In genomic region chr16:153129-153521, GRCh38 we compare ENCODE assay signal across 5 cellular contexts. TPM values are rescaled to one million over a fixed set of nuclear protein-coding genes. Genes with fewer than 3 reads are reported as not detected.
A peak's percentile ranks its signal among the peaks of the same experiment; 100 is the strongest.
DNase-seq lines count a peak whose midpoint lies in the region; ATAC-seq and TF ChIP-seq lines count a peak whose summit lies in the region.
"Not testable (repeated sequence)": the region's sequence is repeated elsewhere in the genome, so short reads cannot be mapped to it uniquely, and the experiment has no call there.
"Had no signal": no experiment of that assay in that cellular context is flagged by ENCODE, and none has a peak within 500 bp of the region (broad histone marks: within the 10 kb centered on the region; RNA-seq: fewer than 3 reads in every experiment).

No MANE protein-coding gene starts in this region.

- H3K9ac ChIP-seq in neural progenitor cell = not testable (repeated sequence)

- ATAC-seq in activated naive CD8-positive, alpha-beta T cell treated with anti-CD3 and anti-CD28 coated beads, Interleukin-2, amount 10 ng/mL, durations not matched to agents 7 days and 5 days (ENCODE audit: low read depth) = not testable (repeated sequence)

- not testable (repeated sequence) for H3K36me3 Mint-ChIP-seq in activated naive CD8-positive, alpha-beta T cell treated with anti-CD3 and anti-CD28 coated beads, Interleukin-2, amount 10 ng/mL, durations not matched to agents 7 days and 5 days; neural progenitor cell

- H3K27me3 ChIP-seq in neural progenitor cell = peaks cover 91% of the 10 kb centered on the region

- peak overlapping the region; percentile 13 for H3K4me3 Mint-ChIP-seq in activated naive CD8-positive, alpha-beta T cell treated with anti-CD3 and anti-CD28 coated beads, Interleukin-2, amount 10 ng/mL, durations not matched to agents 7 days and 5 days
- peak overlapping the region; percentile 59 for H3K4me3 Mint-ChIP-seq in neural progenitor cell

- H2AFZ ChIP-seq in neural progenitor cell (replicated peaks) = not testable (repeated sequence)

- not testable (repeated sequence) for H3K4me1 ChIP-seq in neural progenitor cell

- H3F3A ChIP-seq in neural progenitor cell (ENCODE audit: low read depth) = peaks cover 11% of the 10 kb centered on the region

- H3K27ac ChIP-seq in neural progenitor cell = not testable (repeated sequence)

- H3K4me1 Mint-ChIP-seq in activated naive CD8-positive, alpha-beta T cell treated with anti-CD3 and anti-CD28 coated beads, Interleukin-2, amount 10 ng/mL, durations not matched to agents 7 days and 5 days; neural progenitor cell: not testable (repeated sequence)

- H3K9me3 Mint-ChIP-seq in activated naive CD8-positive, alpha-beta T cell treated with anti-CD3 and anti-CD28 coated beads, Interleukin-2, amount 10 ng/mL, durations not matched to agents 7 days and 5 days; neural progenitor cell: not testable (repeated sequence)

- DNase-seq in activated naive CD8-positive, alpha-beta T cell treated with anti-CD3 and anti-CD28 coated beads, Interleukin-2, amount 10 ng/mL, durations not matched to agents 7 days and 5 days; neural progenitor cell (ENCODE audit: low spot score): not testable (repeated sequence)

- POLR2A ChIA-PET in activated naive CD8-positive, alpha-beta T cell treated with anti-CD3 and anti-CD28 coated beads, Interleukin-2, amount 10 ng/mL, durations not matched to agents 7 days and 5 days (lab: Charles Lee) = not testable (repeated sequence)

- not testable (repeated sequence) for H3K79me2 ChIP-seq in neural progenitor cell (ENCODE audit: low read depth)

- not testable (repeated sequence) for H3K4me3 ChIP-seq in neural progenitor cell

- H3K36me3 ChIP-seq in neural progenitor cell = not testable (repeated sequence)

- not testable (repeated sequence) for H3K27ac Mint-ChIP-seq in activated naive CD8-positive, alpha-beta T cell treated with anti-CD3 and anti-CD28 coated beads, Interleukin-2, amount 10 ng/mL, durations not matched to agents 7 days and 5 days; neural progenitor cell

- not testable (repeated sequence) for TF ChIP-seq CTCF in neural progenitor cell (IDR thresholded peaks at IDR 0.05)

- not testable (repeated sequence) for H4K20me1 ChIP-seq in neural progenitor cell (ENCODE audit: low read depth)

- peaks cover 36% of the 10 kb centered on the region for H3K27me3 Mint-ChIP-seq in activated naive CD8-positive, alpha-beta T cell treated with anti-CD3 and anti-CD28 coated beads, Interleukin-2, amount 10 ng/mL, durations not matched to agents 7 days and 5 days
- H3K27me3 Mint-ChIP-seq in neural progenitor cell (ENCODE audit: insufficient read depth, low read depth) = peaks cover 60% of the 10 kb centered on the region

- not testable (repeated sequence) for H3K4me2 ChIP-seq in neural progenitor cell

- H3K9me3 ChIP-seq in neural progenitor cell (ENCODE audit: low read depth) = not testable (repeated sequence)

RNA-seq across cellular contexts. Expression of gene HBZ, which starts 0.7 kb away (rescaled TPM):
- not detected for total RNA-seq in activated naive CD8-positive, alpha-beta T cell treated with anti-CD3 and anti-CD28 coated beads, Interleukin-2, amount 10 ng/mL, durations not matched to agents 7 days and 5 days
- total RNA-seq in neural progenitor cell (ENCODE audit: low replicate concordance) = not detected in 2 replicates
- total RNA-seq: activated T-helper 17 cell treated with anti-CD3 and anti-CD28 coated beads, Interleukin-2, amount 50 U/mL, for 72 hours; astrocyte; osteocyte had no signal

RNA-seq across cellular contexts. Expression of gene HBM, which starts 12.7 kb away (rescaled TPM):
- not detected for total RNA-seq in activated naive CD8-positive, alpha-beta T cell treated with anti-CD3 and anti-CD28 coated beads, Interleukin-2, amount 10 ng/mL, durations not matched to agents 7 days and 5 days
- total RNA-seq in neural progenitor cell (ENCODE audit: low replicate concordance) = not detected in 2 replicates
- total RNA-seq: activated T-helper 17 cell treated with anti-CD3 and anti-CD28 coated beads, Interleukin-2, amount 50 U/mL, for 72 hours; astrocyte; osteocyte had no signal

RNA-seq across cellular contexts. Expression of gene NPRL3, which starts 14.7 kb away (rescaled TPM):
- total RNA-seq in activated naive CD8-positive, alpha-beta T cell treated with anti-CD3 and anti-CD28 coated beads, Interleukin-2, amount 10 ng/mL, durations not matched to agents 7 days and 5 days = 10 to 100 TPM; 27.4 to 31.6 TPM
- total RNA-seq in neural progenitor cell (ENCODE audit: low replicate concordance) = 7.6 and 14.8 TPM in 2 replicates

RNA-seq across cellular contexts. Expression of gene HBA2, which starts 19.6 kb away (rescaled TPM):
- total RNA-seq in activated naive CD8-positive, alpha-beta T cell treated with anti-CD3 and anti-CD28 coated beads, Interleukin-2, amount 10 ng/mL, durations not matched to agents 7 days and 5 days = not detected
- total RNA-seq in neural progenitor cell (ENCODE audit: low replicate concordance) = not detected in 2 replicates
- total RNA-seq: activated T-helper 17 cell treated with anti-CD3 and anti-CD28 coated beads, Interleukin-2, amount 50 U/mL, for 72 hours; osteocyte had no signal

RNA-seq across cellular contexts. Expression of gene HBA1, which starts 23.4 kb away (rescaled TPM):
- not detected for total RNA-seq in activated naive CD8-positive, alpha-beta T cell treated with anti-CD3 and anti-CD28 coated beads, Interleukin-2, amount 10 ng/mL, durations not matched to agents 7 days and 5 days
- not detected in 2 replicates for total RNA-seq in neural progenitor cell (ENCODE audit: low replicate concordance)
- total RNA-seq: activated T-helper 17 cell treated with anti-CD3 and anti-CD28 coated beads, Interleukin-2, amount 50 U/mL, for 72 hours; astrocyte; osteocyte had no signal
